In the genomic region with DNA sequence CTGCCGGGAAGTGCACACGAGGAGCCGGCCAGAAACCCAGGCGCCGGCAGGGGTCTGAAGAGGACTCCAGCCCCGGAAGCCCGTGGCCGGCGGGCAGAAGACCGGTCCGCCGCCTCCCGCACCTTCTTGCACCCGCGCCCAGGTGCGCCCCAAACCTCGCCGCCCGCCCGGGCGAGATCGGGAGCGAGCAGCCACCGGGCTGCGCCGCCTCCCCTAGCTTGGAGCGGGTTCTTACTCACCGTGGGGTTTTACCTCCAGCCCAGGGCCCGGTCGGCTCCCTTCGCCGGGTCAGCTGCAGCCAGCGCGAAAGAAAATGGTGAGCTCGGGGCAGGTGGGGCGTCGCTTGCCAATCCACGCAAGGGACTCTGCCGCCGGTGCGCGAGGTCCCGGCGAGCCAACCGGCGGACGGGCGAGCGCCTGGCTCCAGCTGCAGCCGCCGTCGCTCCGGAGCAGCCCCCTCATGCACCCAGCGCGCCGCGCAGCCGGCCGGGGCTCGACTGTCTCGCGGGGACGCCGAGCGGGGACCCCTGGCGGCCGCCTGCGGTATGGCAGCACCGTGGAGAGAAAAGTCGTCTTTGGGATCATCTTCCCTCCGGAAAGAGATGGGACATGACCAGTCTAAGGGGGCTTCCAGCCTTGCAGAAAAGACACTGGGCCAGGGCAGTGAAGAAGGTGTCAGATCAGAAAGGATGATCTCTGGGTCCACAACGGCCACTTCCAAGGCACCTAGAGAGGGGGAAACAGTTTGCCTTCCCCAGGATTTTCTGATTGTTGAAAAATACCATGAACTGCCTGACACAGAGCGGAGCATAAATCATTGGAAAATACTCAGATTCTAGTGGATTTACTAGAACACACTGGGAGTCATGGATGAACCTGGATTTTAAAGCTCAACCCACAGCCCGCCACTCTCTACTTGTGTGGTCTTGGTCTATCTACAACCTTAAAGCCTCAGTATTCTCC, we compare ENCODE assay signal across 1 cellular context.
A peak's percentile ranks its signal among the peaks of the same experiment; 100 is the strongest.
TF ChIP-seq lines count a peak whose summit lies in the region.

Gene MOB3B (minus strand): TSS at position 499 of the 963 bp plus-strand sequence. CDS start 74,264 bp downstream, outside the sequence.

TF ChIP-seq in WTC11, 78 proteins besides CTCF, POLR2A, EP300 and RAD21 (continued from another document):
- TF ChIP-seq SOX15 (CRISPR knock-in tag; IDR thresholded peaks at IDR 0.05) (no peak), NFE2L1 (CRISPR knock-in tag; IDR thresholded peaks at IDR 0.05) (no peak; the same call in 1 of the 2 replicates), CREB1 (CRISPR knock-in tag; IDR thresholded peaks at IDR 0.05) (no peak), MAX (CRISPR knock-in tag; IDR thresholded peaks at IDR 0.05) (peak; percentile 16; the same call in 1 of the 2 replicates), ATF1 (CRISPR knock-in tag; IDR thresholded peaks at IDR 0.05) (no peak), NR1H2 (CRISPR knock-in tag; IDR thresholded peaks at IDR 0.05) (no peak), AR (CRISPR knock-in tag; IDR thresholded peaks at IDR 0.05) (no peak), MXD4 (CRISPR knock-in tag; IDR thresholded peaks at IDR 0.05; ENCODE audit: borderline replicate concordance) (no peak), SMAD3 (CRISPR knock-in tag; IDR thresholded peaks at IDR 0.05; ENCODE audit: borderline replicate concordance) (no peak), PREB (CRISPR knock-in tag; IDR thresholded peaks at IDR 0.05; ENCODE audit: borderline replicate concordance) (no peak), ZNF121 (CRISPR knock-in tag; IDR thresholded peaks at IDR 0.05) (no peak)
TF ChIP-seq in WTC11: peak in this region for 18.
